In the genomic region with DNA sequence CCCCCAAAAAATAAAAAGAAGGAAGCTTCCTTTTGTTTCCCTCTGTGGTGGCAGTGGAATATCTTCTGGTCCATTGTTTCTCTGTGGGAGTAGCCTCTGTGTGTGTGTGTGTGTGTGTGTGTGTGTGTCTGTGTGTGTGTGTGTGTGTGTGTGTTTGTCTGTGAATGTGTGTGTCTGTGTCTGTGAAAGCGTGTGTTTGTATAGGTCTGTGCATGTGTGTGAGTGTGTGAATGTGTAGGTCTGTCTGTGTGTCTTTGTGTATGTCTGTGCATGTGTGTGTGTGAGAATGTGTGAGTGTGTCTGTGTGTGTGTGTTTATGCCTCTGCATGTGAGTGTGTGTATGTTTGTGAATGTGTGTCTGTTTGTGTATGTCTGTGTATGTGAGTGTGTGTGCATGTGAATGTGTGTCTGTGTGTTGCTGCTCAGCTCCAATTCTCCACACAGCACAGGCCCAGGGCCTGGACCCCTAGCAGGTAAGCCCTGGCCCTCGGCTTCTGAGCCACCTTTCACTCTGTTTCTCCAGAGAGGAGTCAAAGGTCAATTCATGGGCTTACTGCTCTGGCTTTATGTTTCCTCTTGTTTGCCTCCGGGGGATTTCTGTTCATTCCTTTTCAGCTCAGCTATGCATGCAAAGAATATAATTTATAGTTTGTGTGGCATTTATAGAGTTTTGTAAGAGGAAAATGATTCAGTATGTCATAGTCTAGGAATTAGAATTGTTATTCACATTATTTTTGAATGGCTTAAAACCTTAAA, we compare ENCODE assay signal across 1 cellular context.
TF ChIP-seq lines count a peak whose summit lies in the region.

No MANE protein-coding gene starts in this region.

TF ChIP-seq in HepG2, 621 proteins besides CTCF, POLR2A, EP300 and RAD21 (continued from another document):
- TF ChIP-seq ZBTB4 (CRISPR knock-in tag; IDR thresholded peaks at IDR 0.05; ENCODE audit: borderline replicate concordance): no peak
- TF ChIP-seq XBP1 (CRISPR knock-in tag; IDR thresholded peaks at IDR 0.05): no peak
- no peak for TF ChIP-seq HES4 (CRISPR knock-in tag; IDR thresholded peaks at IDR 0.05; ENCODE audit: borderline replicate concordance)
- TF ChIP-seq KDM5A (IDR thresholded peaks at IDR 0.05; ENCODE audit: borderline replicate concordance, low read length): no peak
- 0 out of 2 replicates have a peak, but pooled peaks have one; percentile 59 for TF ChIP-seq ZNF646 (CRISPR knock-in tag; IDR thresholded peaks at IDR 0.05)
